In the genomic region with DNA sequence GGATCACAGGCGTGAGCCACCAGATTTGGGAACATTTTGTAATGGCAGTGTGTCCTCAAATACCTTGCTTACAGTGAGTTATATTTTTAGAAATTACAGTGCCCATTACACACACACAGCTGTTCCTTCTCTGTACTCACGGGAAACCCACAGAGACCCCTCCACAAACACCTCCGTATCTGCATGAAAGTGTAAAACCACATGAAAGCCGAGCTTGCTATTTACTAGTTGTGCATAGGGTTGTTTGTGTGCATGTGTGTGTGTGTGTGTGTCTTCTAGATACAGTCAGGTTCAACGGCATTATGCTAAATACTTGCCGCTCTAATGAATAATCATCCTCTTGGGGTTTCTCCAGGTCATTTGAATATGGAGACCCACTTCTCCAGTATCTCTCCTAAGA, we compare ENCODE assay signal across 30 cellular contexts. TPM values are rescaled to one million over a fixed set of nuclear protein-coding genes. Genes with fewer than 3 reads are reported as not detected.
DNase-seq lines count a peak whose midpoint lies in the region; ATAC-seq, FAIRE-seq and TF ChIP-seq lines count a peak whose summit lies in the region.
"Had no signal": no experiment of that assay in that cellular context is flagged by ENCODE, and none has a peak within 500 bp of the region (broad histone marks: within the 10 kb centered on the region; RNA-seq: fewer than 3 reads in every experiment).

No MANE protein-coding gene starts in this region.

- peak overlapping the region in 2 of 11 experiments; percentile 50 to 64; a peak in 4 of 22 replicates for H3K27ac ChIP-seq in BLaER1 treated with 17β-estradiol and CSF1 and Interleukin-3, amounts not matched to agents 10 nM and 100 nM
- peak overlapping the region; percentile 33 for H3K27ac ChIP-seq in GM12878 (ENCODE audit: control insufficient read depth, insufficient read depth)
- H3K27ac ChIP-seq: body of pancreas, esophagus squamous epithelium had no signal

- H3K9me3 ChIP-seq in BLaER1 treated with 17β-estradiol and CSF1 and Interleukin-3, amounts not matched to agents 10 nM and 100 nM (replicated peaks in 1 of 11), result no peaks in the 10 kb centered on the region
- no peaks in the 10 kb centered on the region for H3K9me3 ChIP-seq in GM12878 (replicated peaks; ENCODE audit: control insufficient read depth, insufficient read depth, low read length)
- no peaks in the 10 kb centered on the region for H3K9me3 ChIP-seq in mucosa of descending colon
- H3K9me3 ChIP-seq: body of pancreas, esophagus squamous epithelium, SK-N-SH had no signal

- no peak overlapping the region for H3K4me3 Mint-ChIP-seq in activated T-helper 1 cell treated with anti-CD3 and anti-CD28 coated beads, Interleukin-12 subunit alpha, Interleukin-12 subunit beta, Interleukin-2, Interleukin-4 antibody, amounts not matched to agents 30 ng/mL and 10 ng/mL and 1 ng/mL, durations not matched to agents 14 hours and 24 hours and 36 hours
- no peak overlapping the region for H3K4me3 Mint-ChIP-seq in glutamatergic neuron (ENCODE audit: unreplicated experiment)
- H3K4me3 Mint-ChIP-seq: nephron progenitor cell had no signal

- H3K27me3 ChIP-seq in BLaER1 treated with 17β-estradiol and CSF1 and Interleukin-3, amounts not matched to agents 10 nM and 100 nM, result no peaks in the 10 kb centered on the region
- H3K27me3 ChIP-seq in GM12878 (replicated peaks in 1 of 2; ENCODE audit: control insufficient read depth in 2 of 2, insufficient read depth in 2 of 2, low read length in 1 of 2), result no peaks in the 10 kb centered on the region
- H3K27me3 ChIP-seq: body of pancreas had no signal

- H3K4me3 ChIP-seq in BLaER1 treated with 17β-estradiol and CSF1 and Interleukin-3, amounts not matched to agents 10 nM and 100 nM, result no peak overlapping the region; a peak in 1 of 20 replicates
- H3K4me3 ChIP-seq in GM12865 (ENCODE audit: low read depth, low read length) (peak overlapping the region; percentile 10; the same call in 1 of the 2 replicates), GM12878 (peak overlapping the region; percentile 48; the same call in 1 of the 2 replicates), mucosa of descending colon (no peak overlapping the region)
- H3K4me3 ChIP-seq: body of pancreas, esophagus squamous epithelium had no signal

- TF ChIP-seq POLR2A in GM12878 (IDR thresholded peaks at IDR 0.05; ENCODE audit: low read depth, low read length), result no peak

- no peaks in the 10 kb centered on the region for H4K20me1 ChIP-seq in BLaER1 treated with 17β-estradiol and CSF1 and Interleukin-3, amounts not matched to agents 10 nM and 100 nM
- no peaks in the 10 kb centered on the region for H4K20me1 ChIP-seq in GM12878 (ENCODE audit: control insufficient read depth, insufficient read depth)

- BruUV-seq in GM12878 (replicated peaks; lab: Mats Ljungman, UMichigan), result no TSS peak

- RAD21 ChIA-PET in GM12878 (lab: Charles Lee; ENCODE audit: unreplicated experiment), result interaction anchor here (0.8 to 1.9 kb wide), 5 partner anchors 32 to 103 kb away, joined by 3 to 17 read pairs (median 4); no protein-coding TSS in a partner anchor

- H3K4me1 Mint-ChIP-seq in activated T-helper 1 cell treated with anti-CD3 and anti-CD28 coated beads, Interleukin-12 subunit alpha, Interleukin-12 subunit beta, Interleukin-2, Interleukin-4 antibody, amounts not matched to agents 30 ng/mL and 10 ng/mL and 1 ng/mL, durations not matched to agents 14 hours and 24 hours and 36 hours (ENCODE audit: low read depth), result peaks cover 7% of the 10 kb centered on the region
- H3K4me1 Mint-ChIP-seq in glutamatergic neuron (ENCODE audit: low read depth, unreplicated experiment), result no peaks in the 10 kb centered on the region
- H3K4me1 Mint-ChIP-seq: nephron progenitor cell had no signal

- no peaks in the 10 kb centered on the region for H3K36me3 ChIP-seq in BLaER1 treated with 17β-estradiol and CSF1 and Interleukin-3, amounts not matched to agents 10 nM and 100 nM
- no peaks in the 10 kb centered on the region for H3K36me3 ChIP-seq in GM12878 (ENCODE audit: control insufficient read depth in 2 of 2, insufficient read depth in 2 of 2, low read length in 1 of 2)
- no peaks in the 10 kb centered on the region for H3K36me3 ChIP-seq in mucosa of descending colon (ENCODE audit: low read depth)
- H3K36me3 ChIP-seq: esophagus squamous epithelium had no signal

- intact Hi-C loops in GM12878 (cut with micrococcal nuclease; ENCODE audit: unreplicated experiment), result loop anchor here (2.0 to 5.0 kb wide), 4 partner anchors 16 to 69 kb away; no protein-coding TSS in a partner anchor
- intact Hi-C loops in activated T-helper 1 cell treated with anti-CD3 and anti-CD28 coated beads, Interleukin-12 subunit alpha, Interleukin-12 subunit beta, Interleukin-2, Interleukin-4 antibody, amounts not matched to agents 30 ng/mL and 10 ng/mL and 1 ng/mL, durations not matched to agents 14 hours and 24 hours and 36 hours (cut with micrococcal nuclease), result no loop called here
- intact Hi-C loops in mucosa of descending colon (cut with DNase I, micrococcal nuclease), result no loop called here

- peaks cover 3% of the 10 kb centered on the region for H3K9me3 Mint-ChIP-seq in activated T-helper 1 cell treated with anti-CD3 and anti-CD28 coated beads, Interleukin-12 subunit alpha, Interleukin-12 subunit beta, Interleukin-2, Interleukin-4 antibody, amounts not matched to agents 30 ng/mL and 10 ng/mL and 1 ng/mL, durations not matched to agents 14 hours and 24 hours and 36 hours
- peaks cover 2% of the 10 kb centered on the region for H3K9me3 Mint-ChIP-seq in glutamatergic neuron (ENCODE audit: unreplicated experiment)

- H3K36me3 Mint-ChIP-seq in activated T-helper 1 cell treated with anti-CD3 and anti-CD28 coated beads, Interleukin-12 subunit alpha, Interleukin-12 subunit beta, Interleukin-2, Interleukin-4 antibody, amounts not matched to agents 30 ng/mL and 10 ng/mL and 1 ng/mL, durations not matched to agents 14 hours and 24 hours and 36 hours (ENCODE audit: low read depth), result no peaks in the 10 kb centered on the region
- peaks cover 5% of the 10 kb centered on the region for H3K36me3 Mint-ChIP-seq in glutamatergic neuron (ENCODE audit: unreplicated experiment)
- H3K36me3 Mint-ChIP-seq: activated naive CD4-positive, alpha-beta T cell treated with anti-CD3 and anti-CD28 coated beads, Interleukin-2, amount 50 U/mL, for 72 hours had no signal

- H3K4me1 ChIP-seq in BLaER1 treated with 17β-estradiol and CSF1 and Interleukin-3, amounts not matched to agents 10 nM and 100 nM, result peaks cover 17 to 40% (median 24%) of the 10 kb centered on the region in 10 experiments
- H3K4me1 ChIP-seq in GM12878 (ENCODE audit: control insufficient read depth, insufficient read depth, low read length) (peaks cover 24% of the 10 kb centered on the region), mucosa of descending colon (ENCODE audit: low read depth) (no peaks in the 10 kb centered on the region)
- H3K4me1 ChIP-seq: body of pancreas, esophagus squamous epithelium had no signal

- POLR2A ChIA-PET in GM12878 (lab: Charles Lee), result interaction anchor here (0.8 to 1.4 kb wide), 6 partner anchors 18 to 71 kb away, joined by 3 to 9 read pairs (median 3); no protein-coding TSS in a partner anchor

- no peaks in the 10 kb centered on the region for H3K79me2 ChIP-seq in GM12878 (ENCODE audit: control insufficient read depth, insufficient read depth, low read length)

- peak; percentile 68 to 82; a peak in 3 of 4 replicates for TF ChIP-seq EP300 in GM12878 (IDR thresholded peaks at IDR 0.05; ENCODE audit: borderline replicate concordance in 1 of 2, control insufficient read depth in 1 of 2, low read depth in 2 of 2, low read length in 2 of 2)

- peak; percentile 45 for ATAC-seq in HG03432 (IDR thresholded peaks at IDR 0.05; ENCODE audit: unreplicated experiment)
- peak; percentile 76 for ATAC-seq in GM12878
- ATAC-seq in mucosa of descending colon, result no peak
- ATAC-seq in HG03571 (IDR thresholded peaks at IDR 0.05; ENCODE audit: unreplicated experiment), result no peak
- ATAC-seq: activated naive CD4-positive, alpha-beta T cell treated with anti-CD3 and anti-CD28 coated beads, Interleukin-2, amount 50 U/mL, for 72 hours; body of pancreas; Panc1 had no signal

- no peaks in the 10 kb centered on the region for H3K27me3 Mint-ChIP-seq in activated T-helper 1 cell treated with anti-CD3 and anti-CD28 coated beads, Interleukin-12 subunit alpha, Interleukin-12 subunit beta, Interleukin-2, Interleukin-4 antibody, amounts not matched to agents 30 ng/mL and 10 ng/mL and 1 ng/mL, durations not matched to agents 14 hours and 24 hours and 36 hours (ENCODE audit: insufficient read depth)
- H3K27me3 Mint-ChIP-seq in glutamatergic neuron (ENCODE audit: unreplicated experiment), result peaks cover 2% of the 10 kb centered on the region

- H3K4me2 ChIP-seq in BLaER1 treated with 17β-estradiol and CSF1 and Interleukin-3, amounts not matched to agents 10 nM and 100 nM, result peak overlapping the region; percentile 72 to 93 (median 85)
- peak overlapping the region; percentile 68 for H3K4me2 ChIP-seq in GM12878 (ENCODE audit: control insufficient read depth, insufficient read depth)
- H3K4me2 ChIP-seq: SK-N-SH had no signal

- peak; percentile 84 for DNase-seq in GM12865 (ENCODE audit: low read depth)
- peak; percentile 67 for DNase-seq in GM12878 (ENCODE audit: low read depth, low spot score)
- no peak for DNase-seq in activated T-helper 1 cell treated with anti-CD3 and anti-CD28 coated beads, Interleukin-12 subunit alpha, Interleukin-12 subunit beta, Interleukin-2, Interleukin-4 antibody, amounts not matched to agents 30 ng/mL and 10 ng/mL and 1 ng/mL, durations not matched to agents 14 hours and 24 hours and 36 hours (ENCODE audit: low spot score)
- DNase-seq in mucosa of descending colon, result no peak
- DNase-seq in glutamatergic neuron, result no peak
- DNase-seq: activated CD4-positive, alpha-beta T cell treated with anti-CD3 and anti-CD28 coated beads, Interleukin-2, amount 50 U/mL, for 48 hours; activated T-cell treated with anti-CD3 and anti-CD28 coated beads, Interleukin-2, amount 50 U/mL, for 1 hour; DMS53; effector CD8-positive, alpha-beta T cell; esophagus squamous epithelium; KBM-7; kidney glomerular epithelial cell; mesendoderm; NCI-H187 treated with DMSO at 0.1 percent for 48 hours; NCI-H226; nephron progenitor cell; NK-92 treated with Interleukin-12 subunit alpha and Interleukin-12 subunit beta, amount 100 ng/mL, for 24 hours; SK-N-SH; stimulated activated CD4-positive, alpha-beta T cell treated with anti-CD3 and anti-CD28 coated beads, Interleukin-2, amount 100 ng/mL, for 24 hours; trophoblast cell had no signal

- WGBS in GM12878 (ENCODE audit: insufficient coverage, insufficient replicate concordance, low lambda C conversion rate, missing lambda C conversion rate), result 3% methylated on average over 6 of the region's 6 CpGs

- H3K27ac Mint-ChIP-seq in activated T-helper 1 cell treated with anti-CD3 and anti-CD28 coated beads, Interleukin-12 subunit alpha, Interleukin-12 subunit beta, Interleukin-2, Interleukin-4 antibody, amounts not matched to agents 30 ng/mL and 10 ng/mL and 1 ng/mL, durations not matched to agents 14 hours and 24 hours and 36 hours, result no peak overlapping the region
- no peak overlapping the region for H3K27ac Mint-ChIP-seq in glutamatergic neuron (ENCODE audit: unreplicated experiment)
- H3K27ac Mint-ChIP-seq: activated naive CD4-positive, alpha-beta T cell treated with anti-CD3 and anti-CD28 coated beads, Interleukin-2, amount 50 U/mL, for 72 hours; nephron progenitor cell had no signal

- CTCF ChIA-PET in GM12878 (lab: Yijun Ruan, JAX), result interaction anchor here (0.8 to 1.9 kb wide), 9 partner anchors 22 to 123 kb away, joined by 3 to 9 read pairs (median 3); a partner anchor contains a TSS

- H2AFZ ChIP-seq in GM12878 (ENCODE audit: control insufficient read depth, low read depth, low read length), result no peak overlapping the region

- no peak overlapping the region for H3K9ac ChIP-seq in BLaER1 treated with 17β-estradiol and CSF1 and Interleukin-3, amounts not matched to agents 10 nM and 100 nM
- H3K9ac ChIP-seq in GM12878 (ENCODE audit: control insufficient read depth, insufficient read depth, low read length), result peak overlapping the region; percentile 30; the same call in 1 of the 2 replicates
- H3K9ac ChIP-seq: SK-N-SH had no signal

- peak; percentile 97 for FAIRE-seq in GM12878 (lab: Jason Lieb, UNC)
- FAIRE-seq: H1 had no signal

- TF ChIP-seq CTCF in GM12865 (IDR thresholded peaks at IDR 0.05; ENCODE audit: insufficient read depth, low read depth, low read length, missing control alignments) (no peak), GM12878 (IDR thresholded peaks at IDR 0.05 in 2 of 3, conservative IDR thresholded peaks at IDR 0.05 in 1 of 3; ENCODE audit: control insufficient read depth in 2 of 3, extremely low read depth in 1 of 3, insufficient read depth in 1 of 3, low read depth in 3 of 3, low read length in 3 of 3) (no peak), mucosa of descending colon (IDR thresholded peaks at IDR 0.05) (no peak), glutamatergic neuron (IDR thresholded peaks at IDR 0.05; ENCODE audit: partially characterized antibody, unreplicated experiment) (no peak)

- in situ Hi-C loops in GM12878 (cut with MboI), result no loop called here

- SMC1A ChIA-PET in GM12878 (lab: Charles Lee; ENCODE audit: uncharacterized antibody, unreplicated experiment), result interaction anchor here (0.6 to 2.4 kb wide), 12 partner anchors 16 to 705 kb away, joined by 3 to 19 read pairs (median 4); no protein-coding TSS in a partner anchor

- TF ChIP-seq RAD21 in GM12878 (IDR thresholded peaks at IDR 0.05; ENCODE audit: insufficient read depth, low read depth, low read length), result no peak

RNA-seq across cellular contexts. Expression of a gene that starts 22.3 kb away (rescaled TPM):
- total RNA-seq in GM12878 (2013; cell fraction: nucleolus; rRNA removed), result 2.1 and 2.4 TPM in 2 replicates
- total RNA-seq in GM12878 (2014; rRNA removed), result 0.38 and 0.51 TPM in 2 replicates
- 0.40 and 0.60 TPM in 2 replicates for total RNA-seq in GM12878 (2014; rRNA removed; fragmentation: Illumina TruSeq; extraction: Trizol)
- total RNA-seq in GM12878 (2021), result 1.1 and 1.5 TPM in 2 replicates
- 0.14 TPM for polyA plus RNA-seq in GM12878 (2011; ENCODE audit: low read depth)
- polyA plus RNA-seq in GM12878 (2011; rRNA removed), result 0.10 and 0.20 TPM in 2 replicates
- polyA plus RNA-seq in GM12878 (2011; cell fraction: cytosol; rRNA removed), result 0.18 and 0.36 TPM in 2 replicates
- polyA plus RNA-seq in GM12878 (2011; cell fraction: nucleus; rRNA removed), result 0.12 and 0.22 TPM in 2 replicates
- 0.73 and 0.89 TPM in 2 replicates for polyA plus RNA-seq in GM12878 (2012)
- 0.13 and 0.91 TPM in 2 replicates for polyA plus RNA-seq in GM12878 (2014; fragmentation: Illumina TruSeq; extraction: Trizol)
- polyA plus RNA-seq in GM12878 (2014; fragmentation: Nextera tagmentation; extraction: Ambion mirVana), result under 1 TPM; 0.16 to 0.24 TPM
- polyA plus RNA-seq in GM12878 (2014; rRNA removed), result 1.1 and 1.8 TPM in 2 replicates
- under 1 TPM; 0.43 TPM for polyA plus RNA-seq in GM12878 (2016; fragmentation: Nextera tagmentation; extraction: Ambion mirVana)
- 0.36 TPM in 1 of 2 replicates, not detected in the other for polyA minus RNA-seq in GM12878 (2011; rRNA and poly(A)+ RNA removed)
- not detected in 2 replicates for polyA minus RNA-seq in GM12878 (2011; cell fraction: cytosol; rRNA and poly(A)+ RNA removed)
- 0.24 TPM in 1 of 2 replicates, not detected in the other for polyA minus RNA-seq in GM12878 (2011; cell fraction: nucleus; rRNA and poly(A)+ RNA removed)
- total RNA-seq in activated T-helper 1 cell treated with anti-CD3 and anti-CD28 coated beads, Interleukin-12 subunit alpha, Interleukin-12 subunit beta, Interleukin-2, Interleukin-4 antibody, amounts not matched to agents 30 ng/mL and 10 ng/mL and 1 ng/mL, durations not matched to agents 14 hours and 24 hours and 36 hours, result not detected in 2 replicates
- 1 to 10 TPM in 2 of 3 donors, under 1 TPM in 1; 0.20 to 4.9 (median 2.6) TPM for total RNA-seq in mucosa of descending colon
- total RNA-seq in glutamatergic neuron (ENCODE audit: unreplicated experiment), result not detected
- total RNA-seq: activated naive CD4-positive, alpha-beta T cell treated with anti-CD3 and anti-CD28 coated beads, Interleukin-2, amount 50 U/mL, for 72 hours; H1 had no signal
- polyA plus RNA-seq: AG04450, H1, SK-N-SH had no signal

RNA-seq across cellular contexts. Expression of a gene that starts 42.1 kb away (rescaled TPM):
- total RNA-seq in GM12878 (2013; cell fraction: nucleolus; rRNA removed), result 0.27 and 0.65 TPM in 2 replicates
- total RNA-seq in GM12878 (2014; rRNA removed) (not detected in 2 replicates), GM12878 (2014; rRNA removed; fragmentation: Illumina TruSeq; extraction: Trizol) (not detected in 2 replicates), GM12878 (2021) (not detected in 2 replicates), mucosa of descending colon (1 to 10 TPM in 1 of 3 donors, under 1 TPM in 2; 0.49 to 2.4 (median 0.76) TPM), glutamatergic neuron (ENCODE audit: unreplicated experiment) (not detected)
- polyA plus RNA-seq in GM12878 (2011; ENCODE audit: low read depth), result 0.10 TPM
- polyA plus RNA-seq in GM12878 (2011; rRNA removed) (not detected in 2 replicates), GM12878 (2014; fragmentation: Illumina TruSeq; extraction: Trizol) (0.04 TPM in 1 of 2 replicates, not detected in the other), GM12878 (2014; fragmentation: Nextera tagmentation; extraction: Ambion mirVana) (not detected), GM12878 (2014; rRNA removed) (not detected in 2 replicates), GM12878 (2016; fragmentation: Nextera tagmentation; extraction: Ambion mirVana) (not detected)
- 0.03 TPM in 1 of 2 replicates, not detected in the other for polyA plus RNA-seq in GM12878 (2011; cell fraction: cytosol; rRNA removed)
- polyA plus RNA-seq in GM12878 (2011; cell fraction: nucleus; rRNA removed), result not detected in 2 replicates
- polyA plus RNA-seq in GM12878 (2012), result 0.16 and 0.21 TPM in 2 replicates
- not detected in 2 replicates for polyA minus RNA-seq in GM12878 (2011; rRNA and poly(A)+ RNA removed)
- not detected in 2 replicates for polyA minus RNA-seq in GM12878 (2011; cell fraction: cytosol; rRNA and poly(A)+ RNA removed)
- polyA minus RNA-seq in GM12878 (2011; cell fraction: nucleus; rRNA and poly(A)+ RNA removed), result not detected in 2 replicates
- not detected in 2 replicates for total RNA-seq in activated T-helper 1 cell treated with anti-CD3 and anti-CD28 coated beads, Interleukin-12 subunit alpha, Interleukin-12 subunit beta, Interleukin-2, Interleukin-4 antibody, amounts not matched to agents 30 ng/mL and 10 ng/mL and 1 ng/mL, durations not matched to agents 14 hours and 24 hours and 36 hours
- total RNA-seq: activated naive CD4-positive, alpha-beta T cell treated with anti-CD3 and anti-CD28 coated beads, Interleukin-2, amount 50 U/mL, for 72 hours; H1; skeletal muscle tissue had no signal
- polyA plus RNA-seq: AG04450, H1, SK-N-SH had no signal

RNA-seq across cellular contexts. Expression of a gene that starts 48.7 kb away (rescaled TPM):
- not detected in 2 replicates for total RNA-seq in GM12878 (2013; cell fraction: nucleolus; rRNA removed)
- total RNA-seq in GM12878 (2014; rRNA removed) (not detected in 2 replicates), GM12878 (2014; rRNA removed; fragmentation: Illumina TruSeq; extraction: Trizol) (not detected in 2 replicates), GM12878 (2021) (not detected in 2 replicates), mucosa of descending colon (not detected), glutamatergic neuron (ENCODE audit: unreplicated experiment) (not detected)
- polyA plus RNA-seq in GM12878 (2011; ENCODE audit: low read depth), result not detected
- polyA plus RNA-seq in GM12878 (2011; rRNA removed) (0.26 TPM in 1 of 2 replicates, not detected in the other), GM12878 (2014; fragmentation: Illumina TruSeq; extraction: Trizol) (not detected in 2 replicates), GM12878 (2014; fragmentation: Nextera tagmentation; extraction: Ambion mirVana) (not detected), GM12878 (2014; rRNA removed) (not detected in 2 replicates), GM12878 (2016; fragmentation: Nextera tagmentation; extraction: Ambion mirVana) (not detected)
- 0.27 and 0.40 TPM in 2 replicates for polyA plus RNA-seq in GM12878 (2011; cell fraction: cytosol; rRNA removed)
- 0.54 TPM in 1 of 2 replicates, not detected in the other for polyA plus RNA-seq in GM12878 (2011; cell fraction: nucleus; rRNA removed)
- 0.18 TPM in 1 of 2 replicates, not detected in the other for polyA plus RNA-seq in GM12878 (2012)
- polyA minus RNA-seq in GM12878 (2011; rRNA and poly(A)+ RNA removed), result not detected in 2 replicates
- polyA minus RNA-seq in GM12878 (2011; cell fraction: cytosol; rRNA and poly(A)+ RNA removed), result not detected in 2 replicates
- not detected in 2 replicates for polyA minus RNA-seq in GM12878 (2011; cell fraction: nucleus; rRNA and poly(A)+ RNA removed)
- 45.7 and 49.1 TPM in 2 replicates for total RNA-seq in activated T-helper 1 cell treated with anti-CD3 and anti-CD28 coated beads, Interleukin-12 subunit alpha, Interleukin-12 subunit beta, Interleukin-2, Interleukin-4 antibody, amounts not matched to agents 30 ng/mL and 10 ng/mL and 1 ng/mL, durations not matched to agents 14 hours and 24 hours and 36 hours
- total RNA-seq: body of pancreas, esophagus squamous epithelium, H1, posterior vena cava, skeletal muscle tissue had no signal
- polyA plus RNA-seq: AG04450, H1, SK-N-SH had no signal

Comparison
In these comparisons a context has a peak if more than half of its experiments do, and no peak if none do; other contexts are left out.
1. H3K4me3 ChIP-seq: peak in GM12865 (single experiment) and GM12878 (single experiment); none in BLaER1 treated with 17β-estradiol and CSF1 and Interleukin-3, amounts not matched to agents 10 nM and 100 nM (0 of 10) and mucosa of descending colon (single experiment).
2. DNase-seq: peak in GM12865 (single experiment) and GM12878 (single experiment); none in activated T-helper 1 cell treated with anti-CD3 and anti-CD28 coated beads, Interleukin-12 subunit alpha, Interleukin-12 subunit beta, Interleukin-2, Interleukin-4 antibody, amounts not matched to agents 30 ng/mL and 10 ng/mL and 1 ng/mL, durations not matched to agents 14 hours and 24 hours and 36 hours (single experiment), mucosa of descending colon (0 of 3) and glutamatergic neuron (single experiment).
3. ATAC-seq: peak in HG03432 (single experiment) and GM12878 (single experiment); none in mucosa of descending colon (single experiment) and HG03571 (single experiment).
4. RNA of a gene that starts 48.7 kb away (total RNA-seq): 45.7 to 49.1 TPM in activated T-helper 1 cell treated with anti-CD3 and anti-CD28 coated beads, Interleukin-12 subunit alpha, Interleukin-12 subunit beta, Interleukin-2, Interleukin-4 antibody, amounts not matched to agents 30 ng/mL and 10 ng/mL and 1 ng/mL, durations not matched to agents 14 hours and 24 hours and 36 hours; not detected in mucosa of descending colon, not detected in GM12878 and not detected in glutamatergic neuron (single experiment); every median in the first group is over 10 times any median in the second.